10 cellular contexts compared by ENCODE assay signal in genomic region chr20:8209061-8209460, GRCh38.
DNase-seq lines count a peak whose midpoint lies in the region; ATAC-seq and TF ChIP-seq lines count a peak whose summit lies in the region.
"Had no signal": no experiment of that assay in that cellular context is flagged by ENCODE, and none has a peak within 500 bp of the region (broad histone marks: within the 10 kb centered on the region; RNA-seq: fewer than 3 reads in every experiment).

No MANE protein-coding gene starts in this region.

- H3K4me2 ChIP-seq in fibroblast of lung (ENCODE audit: extremely low read depth, insufficient read depth, low read length) = peak overlapping the region; percentile 37

- no peak overlapping the region for H3K4me3 Mint-ChIP-seq in activated naive CD8-positive, alpha-beta T cell treated with anti-CD3 and anti-CD28 coated beads, Interleukin-2, amount 50 U/mL, for 24 hours

- H3K4me1 ChIP-seq in fibroblast of lung (ENCODE audit: control insufficient read depth, extremely low read depth, insufficient read depth, low read length) = peaks cover 12% of the 10 kb centered on the region

- TF ChIP-seq CTCF in fibroblast of lung (conservative IDR thresholded peaks at IDR 0.05 in 1 of 2, IDR thresholded peaks at IDR 0.05 in 1 of 2; ENCODE audit: low read depth in 1 of 2, low read length in 2 of 2) = no peak

- H3K27ac ChIP-seq in fibroblast of lung (ENCODE audit: insufficient read depth, low read length) = no peak overlapping the region
- H3K27ac ChIP-seq: pancreas had no signal

- H2AFZ ChIP-seq in fibroblast of lung (ENCODE audit: low read length) = no peak overlapping the region

- H3K9me3 Mint-ChIP-seq in activated naive CD8-positive, alpha-beta T cell treated with anti-CD3 and anti-CD28 coated beads, Interleukin-2, amount 50 U/mL, for 24 hours = no peaks in the 10 kb centered on the region
- H3K9me3 Mint-ChIP-seq: activated T-helper 2 cell treated with anti-CD3 and anti-CD28 coated beads, Interferon-gamma antibody, Interleukin-2, Interleukin-4, amounts not matched to agents 10 μg/mL and 5 μg/mL and 100 μg/mL, durations not matched to agents 14 hours and 24 hours and 36 hours had no signal

- no peak overlapping the region for H3K9ac ChIP-seq in fibroblast of lung (ENCODE audit: insufficient read depth, low read length)

- no peaks in the 10 kb centered on the region for H3K27me3 ChIP-seq in fibroblast of lung (ENCODE audit: control insufficient read depth, insufficient read depth, low read length)
- H3K27me3 ChIP-seq: pancreas had no signal

- H3K27me3 Mint-ChIP-seq in activated naive CD8-positive, alpha-beta T cell treated with anti-CD3 and anti-CD28 coated beads, Interleukin-2, amount 50 U/mL, for 24 hours = peaks cover 4% of the 10 kb centered on the region

- ATAC-seq in GM19468 (IDR thresholded peaks at IDR 0.05; ENCODE audit: extremely low read depth, unreplicated experiment) = peak; percentile 23
- peak; percentile 41 for ATAC-seq in HG03342 (IDR thresholded peaks at IDR 0.05; ENCODE audit: unreplicated experiment)
- ATAC-seq in activated naive CD8-positive, alpha-beta T cell treated with anti-CD3 and anti-CD28 coated beads, Interleukin-2, amount 50 U/mL, for 24 hours = no peak

- H3K36me3 ChIP-seq in fibroblast of lung (ENCODE audit: control insufficient read depth, insufficient read depth, low read length) = no peaks in the 10 kb centered on the region
- H3K36me3 ChIP-seq: pancreas had no signal

- H3K9me3 ChIP-seq in fibroblast of lung (ENCODE audit: control insufficient read depth, insufficient read depth, low read depth, low read length) = no peaks in the 10 kb centered on the region
- H3K9me3 ChIP-seq: pancreas had no signal

- no peak overlapping the region for H3K4me3 ChIP-seq in fibroblast of lung (replicated peaks in 1 of 4; ENCODE audit: control extremely low read depth in 1 of 4, insufficient read depth in 1 of 4, low read depth in 3 of 4, low read length in 4 of 4)
- H3K4me3 ChIP-seq: pancreas had no signal

- peaks cover 37% of the 10 kb centered on the region for H3K4me1 Mint-ChIP-seq in activated naive CD8-positive, alpha-beta T cell treated with anti-CD3 and anti-CD28 coated beads, Interleukin-2, amount 50 U/mL, for 24 hours

- no peaks in the 10 kb centered on the region for H4K20me1 ChIP-seq in fibroblast of lung (ENCODE audit: control insufficient read depth, extremely low read depth, insufficient read depth, low read length)

- no peaks in the 10 kb centered on the region for H3K36me3 Mint-ChIP-seq in activated naive CD8-positive, alpha-beta T cell treated with anti-CD3 and anti-CD28 coated beads, Interleukin-2, amount 50 U/mL, for 24 hours (ENCODE audit: low read depth)

- H3K79me2 ChIP-seq in fibroblast of lung (ENCODE audit: control insufficient read depth, insufficient read depth, low read length) = no peaks in the 10 kb centered on the region

- peak; percentile 57 for DNase-seq in EH (ENCODE audit: low read depth)
- DNase-seq in fibroblast of lung (ENCODE audit: low read depth in 2 of 2) = peak in 1 of 2 donors; percentile 79
- DNase-seq in NCI-H1694 treated with DMSO at 0.1 percent for 48 hours (lab: John Stamatoyannopoulos, UW) = no peak
- no peak for DNase-seq in activated naive CD8-positive, alpha-beta T cell treated with anti-CD3 and anti-CD28 coated beads, Interleukin-2, amount 50 U/mL, for 24 hours
- DNase-seq in DMS114 treated with DMSO at 0.1 percent for 48 hours (lab: John Stamatoyannopoulos, UW; ENCODE audit: unreplicated experiment) = no peak
- no peak for DNase-seq in SHP77 (lab: John Stamatoyannopoulos, UW)
- DNase-seq: pancreas had no signal

- no peak overlapping the region for H3K27ac Mint-ChIP-seq in activated naive CD8-positive, alpha-beta T cell treated with anti-CD3 and anti-CD28 coated beads, Interleukin-2, amount 50 U/mL, for 24 hours
- H3K27ac Mint-ChIP-seq: activated T-helper 2 cell treated with anti-CD3 and anti-CD28 coated beads, Interferon-gamma antibody, Interleukin-2, Interleukin-4, amounts not matched to agents 10 μg/mL and 5 μg/mL and 100 μg/mL, durations not matched to agents 14 hours and 24 hours and 36 hours had no signal
